Comparison of ENCODE assay signal across 10 cellular contexts in the genomic region with DNA sequence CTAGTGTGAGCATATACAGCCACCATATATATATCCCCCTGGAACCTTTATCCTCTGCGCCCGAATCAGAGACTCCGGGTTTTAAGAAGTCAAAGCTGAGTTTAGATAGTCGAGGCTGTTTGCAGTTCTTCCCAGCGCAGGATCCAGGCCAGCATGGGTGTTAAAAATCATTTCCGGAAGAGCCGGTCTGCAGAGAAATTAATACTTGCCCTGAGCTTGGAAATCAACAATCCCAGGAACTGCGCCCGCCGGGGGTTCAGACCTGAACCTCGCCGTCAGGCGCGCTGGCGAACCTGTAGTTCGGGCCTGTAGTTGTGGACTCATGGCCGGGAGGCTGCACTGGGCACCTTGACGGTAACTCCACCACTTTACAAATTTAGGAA. TPM values are rescaled to one million over a fixed set of nuclear protein-coding genes. Genes with fewer than 3 reads are reported as not detected.
A peak's percentile ranks its signal among the peaks of the same experiment; 100 is the strongest.
DNase-seq lines count a peak whose midpoint lies in the region; ATAC-seq and TF ChIP-seq lines count a peak whose summit lies in the region.
"Had no signal": no experiment of that assay in that cellular context is flagged by ENCODE, and none has a peak within 500 bp of the region (broad histone marks: within the 10 kb centered on the region; RNA-seq: fewer than 3 reads in every experiment).

No MANE protein-coding gene starts in this region.

- POLR2A ChIA-PET in WTC11 (lab: Charles Lee), result no interaction called here

- peak overlapping the region; percentile 34 for H3K27ac Mint-ChIP-seq in T-helper 2 cell treated with Interferon-gamma antibody and Interleukin-4, amounts not matched to agents 5 μg/mL and 100 μg/mL, for 36 hours
- no peak overlapping the region for H3K27ac Mint-ChIP-seq in WTC11

- TF ChIP-seq CTCF in WTC11 (IDR thresholded peaks at IDR 0.05), result no peak
- no peak for TF ChIP-seq CTCF in heart right ventricle (IDR thresholded peaks at IDR 0.05)
- no peak for TF ChIP-seq CTCF in prostate gland (IDR thresholded peaks at IDR 0.05)
- no peak for TF ChIP-seq CTCF in sigmoid colon (IDR thresholded peaks at IDR 0.05)

- intact Hi-C loops in heart right ventricle (cut with DNase I), result no loop called here
- intact Hi-C loops in prostate gland (cut with DNase I), result no loop called here
- intact Hi-C loops in sigmoid colon (cut with DNase I), result no loop called here

- peak overlapping the region in 6 of 10 donors; percentile 38 to 46 (median 44) for H3K4me3 ChIP-seq in heart right ventricle
- H3K4me3 ChIP-seq in skeletal muscle cell (ENCODE audit: low read depth, low read length), result peak overlapping the region; percentile 74
- H3K4me3 ChIP-seq in prostate gland, result no peak overlapping the region
- H3K4me3 ChIP-seq in sigmoid colon, result no peak overlapping the region
- H3K4me3 ChIP-seq: A549 had no signal

- H3K4me1 ChIP-seq in heart right ventricle, result peaks cover 5 to 53% (median 25%) of the 10 kb centered on the region in 9 donors
- H3K4me1 ChIP-seq in prostate gland (replicated peaks), result no peaks in the 10 kb centered on the region
- peaks cover 0 to 41% (median 33%) of the 10 kb centered on the region in 4 donors for H3K4me1 ChIP-seq in sigmoid colon

- peaks cover 51 to 100% (median 98%) of the 10 kb centered on the region in 7 donors for H3K27me3 ChIP-seq in heart right ventricle
- H3K27me3 ChIP-seq in prostate gland (replicated peaks; ENCODE audit: insufficient read depth), result peaks cover 49% of the 10 kb centered on the region
- peaks cover 83 to 100% (median 100%) of the 10 kb centered on the region in 3 donors for H3K27me3 ChIP-seq in sigmoid colon

- peak overlapping the region; percentile 61 for H3K4me3 Mint-ChIP-seq in T-helper 2 cell treated with Interferon-gamma antibody and Interleukin-4, amounts not matched to agents 5 μg/mL and 100 μg/mL, for 36 hours
- H3K4me3 Mint-ChIP-seq in WTC11, result peak overlapping the region; percentile 78

- no peaks in the 10 kb centered on the region for H3K36me3 ChIP-seq in heart right ventricle
- no peaks in the 10 kb centered on the region for H3K36me3 ChIP-seq in prostate gland
- no peaks in the 10 kb centered on the region for H3K36me3 ChIP-seq in sigmoid colon

- H3K27me3 Mint-ChIP-seq in T-helper 2 cell treated with Interferon-gamma antibody and Interleukin-4, amounts not matched to agents 5 μg/mL and 100 μg/mL, for 36 hours (ENCODE audit: low read depth), result peaks cover 92% of the 10 kb centered on the region
- peaks cover 100% of the 10 kb centered on the region for H3K27me3 Mint-ChIP-seq in WTC11 (ENCODE audit: low read depth)

- H3K9me3 Mint-ChIP-seq in T-helper 2 cell treated with Interferon-gamma antibody and Interleukin-4, amounts not matched to agents 5 μg/mL and 100 μg/mL, for 36 hours, result no peaks in the 10 kb centered on the region
- H3K9me3 Mint-ChIP-seq in WTC11, result no peaks in the 10 kb centered on the region

- H3K27ac ChIP-seq in heart right ventricle (no peak overlapping the region), prostate gland (no peak overlapping the region), sigmoid colon (no peak overlapping the region)
- H3K27ac ChIP-seq: A549 had no signal

- no peak for TF ChIP-seq EP300 in sigmoid colon (IDR thresholded peaks at IDR 0.05)

- CTCF ChIA-PET in WTC11 (lab: Charles Lee), result interaction anchor here (1.6 kb wide), 1 partner anchor 239 kb away, joined by 5 read pairs; no protein-coding TSS in a partner anchor

- no peaks in the 10 kb centered on the region for H3K9me3 ChIP-seq in heart right ventricle
- no peaks in the 10 kb centered on the region for H3K9me3 ChIP-seq in prostate gland
- H3K9me3 ChIP-seq in sigmoid colon, result no peaks in the 10 kb centered on the region
- H3K9me3 ChIP-seq: A549 had no signal

- peaks cover 25% of the 10 kb centered on the region for H3K4me1 Mint-ChIP-seq in T-helper 2 cell treated with Interferon-gamma antibody and Interleukin-4, amounts not matched to agents 5 μg/mL and 100 μg/mL, for 36 hours (ENCODE audit: low read depth)
- H3K4me1 Mint-ChIP-seq in WTC11, result peaks cover 49% of the 10 kb centered on the region

- peaks cover 1% of the 10 kb centered on the region for H3K36me3 Mint-ChIP-seq in T-helper 2 cell treated with Interferon-gamma antibody and Interleukin-4, amounts not matched to agents 5 μg/mL and 100 μg/mL, for 36 hours (ENCODE audit: low read depth)
- H3K36me3 Mint-ChIP-seq in WTC11, result no peaks in the 10 kb centered on the region

- DNase-seq in T-helper 2 cell treated with Interferon-gamma antibody and Interleukin-4, amounts not matched to agents 5 μg/mL and 100 μg/mL, for 36 hours (ENCODE audit: low spot score), result no peak
- DNase-seq in T-helper 2 cell (no peak), WTC11 (ENCODE audit: low spot score) (peak; percentile 32), heart right ventricle (no peak), skeletal muscle cell (ENCODE audit: low read depth) (no peak), prostate gland (ENCODE audit: low spot score) (no peak), SKM-1 treated with dmso at 0.1 percent for 144 hours (lab: John Stamatoyannopoulos, UW; ENCODE audit: unreplicated experiment) (no peak), sigmoid colon (no peak)
- DNase-seq: activated effector memory CD4-positive, alpha-beta T cell treated with Interleukin-2 at 50 U/mL for 16 hours had no signal

- 12 to 19% methylated on average over 18 of the region's 18 CpGs for WGBS in heart right ventricle, 2 donors
- WGBS in prostate gland, result 15% methylated on average over 18 of the region's 18 CpGs
- 10 to 14% methylated on average over 18 of the region's 18 CpGs for WGBS in sigmoid colon, 2 donors

- no peak for TF ChIP-seq POLR2A in prostate gland (IDR thresholded peaks at IDR 0.05)
- TF ChIP-seq POLR2A in sigmoid colon (IDR thresholded peaks at IDR 0.05), result no peak

- ATAC-seq in WTC11 (peak; percentile 3; the same call in 1 of the 2 replicates), heart right ventricle (no peak)
- ATAC-seq: A549 had no signal

TF ChIP-seq in WTC11, 78 proteins besides CTCF, POLR2A, EP300 and RAD21 (continues in another document):
- TF ChIP-seq ZNF317 (CRISPR knock-in tag; IDR thresholded peaks at IDR 0.05; ENCODE audit: borderline replicate concordance, low read depth), result no peak
- TF ChIP-seq, protein P1, sequence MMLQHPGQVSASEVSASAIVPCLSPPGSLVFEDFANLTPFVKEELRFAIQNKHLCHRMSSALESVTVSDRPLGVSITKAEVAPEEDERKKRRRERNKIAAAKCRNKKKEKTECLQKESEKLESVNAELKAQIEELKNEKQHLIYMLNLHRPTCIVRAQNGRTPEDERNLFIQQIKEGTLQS (CRISPR knock-in tag; conservative IDR thresholded peaks at IDR 0.05), result no peak
- no peak for TF ChIP-seq TEAD4 (CRISPR knock-in tag; IDR thresholded peaks at IDR 0.05)
- TF ChIP-seq ZNF416 (CRISPR knock-in tag; IDR thresholded peaks at IDR 0.05), result no peak
- no peak for TF ChIP-seq TCF7 (CRISPR knock-in tag; IDR thresholded peaks at IDR 0.05; ENCODE audit: low read depth)
- TF ChIP-seq SMAD3 (CRISPR knock-in tag; IDR thresholded peaks at IDR 0.05; ENCODE audit: borderline replicate concordance), result no peak
- TF ChIP-seq GRHL2 (CRISPR knock-in tag; IDR thresholded peaks at IDR 0.05; ENCODE audit: insufficient replicate concordance, severe bottlenecking), result no peak
- TF ChIP-seq, protein P2, sequence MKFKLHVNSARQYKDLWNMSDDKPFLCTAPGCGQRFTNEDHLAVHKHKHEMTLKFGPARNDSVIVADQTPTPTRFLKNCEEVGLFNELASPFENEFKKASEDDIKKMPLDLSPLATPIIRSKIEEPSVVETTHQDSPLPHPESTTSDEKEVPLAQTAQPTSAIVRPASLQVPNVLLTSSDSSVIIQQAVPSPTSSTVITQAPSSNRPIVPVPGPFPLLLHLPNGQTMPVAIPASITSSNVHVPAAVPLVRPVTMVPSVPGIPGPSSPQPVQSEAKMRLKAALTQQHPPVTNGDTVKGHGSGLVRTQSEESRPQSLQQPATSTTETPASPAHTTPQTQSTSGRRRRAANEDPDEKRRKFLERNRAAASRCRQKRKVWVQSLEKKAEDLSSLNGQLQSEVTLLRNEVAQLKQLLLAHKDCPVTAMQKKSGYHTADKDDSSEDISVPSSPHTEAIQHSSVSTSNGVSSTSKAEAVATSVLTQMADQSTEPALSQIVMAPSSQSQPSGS (CRISPR knock-in tag; IDR thresholded peaks at IDR 0.05; ENCODE audit: borderline replicate concordance, low read depth), result no peak
- no peak for TF ChIP-seq GTF2I (CRISPR knock-in tag; conservative IDR thresholded peaks at IDR 0.05)
- TF ChIP-seq FOXK1 (CRISPR knock-in tag; IDR thresholded peaks at IDR 0.05), result no peak
- TF ChIP-seq CBFB (CRISPR knock-in tag; IDR thresholded peaks at IDR 0.05; ENCODE audit: low read depth), result no peak
- TF ChIP-seq, protein P3, sequence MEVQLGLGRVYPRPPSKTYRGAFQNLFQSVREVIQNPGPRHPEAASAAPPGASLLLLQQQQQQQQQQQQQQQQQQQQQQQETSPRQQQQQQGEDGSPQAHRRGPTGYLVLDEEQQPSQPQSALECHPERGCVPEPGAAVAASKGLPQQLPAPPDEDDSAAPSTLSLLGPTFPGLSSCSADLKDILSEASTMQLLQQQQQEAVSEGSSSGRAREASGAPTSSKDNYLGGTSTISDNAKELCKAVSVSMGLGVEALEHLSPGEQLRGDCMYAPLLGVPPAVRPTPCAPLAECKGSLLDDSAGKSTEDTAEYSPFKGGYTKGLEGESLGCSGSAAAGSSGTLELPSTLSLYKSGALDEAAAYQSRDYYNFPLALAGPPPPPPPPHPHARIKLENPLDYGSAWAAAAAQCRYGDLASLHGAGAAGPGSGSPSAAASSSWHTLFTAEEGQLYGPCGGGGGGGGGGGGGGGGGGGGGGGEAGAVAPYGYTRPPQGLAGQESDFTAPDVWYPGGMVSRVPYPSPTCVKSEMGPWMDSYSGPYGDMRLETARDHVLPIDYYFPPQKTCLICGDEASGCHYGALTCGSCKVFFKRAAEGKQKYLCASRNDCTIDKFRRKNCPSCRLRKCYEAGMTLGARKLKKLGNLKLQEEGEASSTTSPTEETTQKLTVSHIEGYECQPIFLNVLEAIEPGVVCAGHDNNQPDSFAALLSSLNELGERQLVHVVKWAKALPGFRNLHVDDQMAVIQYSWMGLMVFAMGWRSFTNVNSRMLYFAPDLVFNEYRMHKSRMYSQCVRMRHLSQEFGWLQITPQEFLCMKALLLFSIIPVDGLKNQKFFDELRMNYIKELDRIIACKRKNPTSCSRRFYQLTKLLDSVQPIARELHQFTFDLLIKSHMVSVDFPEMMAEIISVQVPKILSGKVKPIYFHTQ (CRISPR knock-in tag; IDR thresholded peaks at IDR 0.05), result no peak

RNA-seq across cellular contexts. Expression of a gene that starts 2.3 kb away (rescaled TPM):
- total RNA-seq in WTC11 (2021), result 0.21 to 0.57 TPM (median 0.32 TPM) in 3 replicates
- total RNA-seq in heart right ventricle, result under 1 TPM in 7 of 10 donors, not detected in 3; 0.28 to 1.00 (median 0.49) TPM
- under 1 TPM; 0.14 to 0.22 TPM for polyA plus RNA-seq in heart right ventricle
- total RNA-seq in prostate gland, result 1 to 10 TPM in 1 of 2 donors, not detected in 1; 2.0 TPM
- total RNA-seq in sigmoid colon, result 1 to 10 TPM in 1 of 4 donors, under 1 TPM in 1, not detected in 2; 0.95 to 1.4 TPM
- polyA plus RNA-seq in sigmoid colon, result under 1 TPM in 2 of 3 donors, not detected in 1; under 0.01 to 0.07 TPM

RNA-seq across cellular contexts. Expression of a gene that starts 5.9 kb away (rescaled TPM):
- total RNA-seq in WTC11 (2021) (21.3 to 27.7 TPM (median 26.6 TPM) in 3 replicates), heart right ventricle (10 to 100 TPM; 19.8 to 27.6 (median 21.9) TPM), prostate gland (10 to 100 TPM; 36.5 to 50.7 TPM), sigmoid colon (10 to 100 TPM; 41.0 to 60.7 (median 51.6) TPM)
- polyA plus RNA-seq in heart right ventricle (10 to 100 TPM; 12.6 to 13.8 TPM), sigmoid colon (10 to 100 TPM; 14.9 to 19.4 (median 17.4) TPM)

Comparison
In these comparisons a context has a peak if more than half of its experiments do, and no peak if none do; other contexts are left out.
1. H3K4me3 ChIP-seq: peak in heart right ventricle (6 of 10) and skeletal muscle cell (single experiment); none in prostate gland (0 of 2) and sigmoid colon (0 of 4).